In genomic region chr10:50937230-50937907, GRCh38 we compare ENCODE assay signal across 9 cellular contexts. TPM values are rescaled to one million over a fixed set of nuclear protein-coding genes. Genes with fewer than 3 reads are reported as not detected.
DNase-seq lines count a peak whose midpoint lies in the region; ATAC-seq and TF ChIP-seq lines count a peak whose summit lies in the region.
"Had no signal": no experiment of that assay in that cellular context is flagged by ENCODE, and none has a peak within 500 bp of the region (broad histone marks: within the 10 kb centered on the region; RNA-seq: fewer than 3 reads in every experiment).

No MANE protein-coding gene starts in this region.

- H3K4me3 ChIP-seq in thyroid gland (replicated peaks in 1 of 3), result no peak overlapping the region

- WGBS in thyroid gland, 2 donors, result 40 to 41% methylated on average over 4 of the region's 4 CpGs

- H3K27me3 ChIP-seq in thyroid gland, result no peaks in the 10 kb centered on the region

- H3K4me1 ChIP-seq in thyroid gland, result no peaks in the 10 kb centered on the region

- peak; percentile 33 for DNase-seq in EH (ENCODE audit: low read depth)
- peak; percentile 22 for DNase-seq in NAMALWA (ENCODE audit: low spot score)
- DNase-seq in dermis blood vessel endothelial cell, result peak; percentile 43
- DNase-seq in myocyte (ENCODE audit: low read depth), result peak; percentile 61
- DNase-seq in activated CD4-positive, CD25-positive, alpha-beta regulatory T cell treated with anti-CD3 and anti-CD28 coated beads, Interleukin-2, amount 50 U/mL, for 72 hours, result no peak
- no peak for DNase-seq in thyroid gland

- ATAC-seq in HG02588 (IDR thresholded peaks at IDR 0.05; ENCODE audit: unreplicated experiment) (no peak), GM21619 (IDR thresholded peaks at IDR 0.05; ENCODE audit: unreplicated experiment) (no peak)

- peak in 3 of 6 experiments; percentile 36 to 54 (median 44) for TF ChIP-seq CTCF in thyroid gland (IDR thresholded peaks at IDR 0.05)

- intact Hi-C loops in thyroid gland (cut with DNase I), result no loop called here

- TF ChIP-seq POLR2A in thyroid gland (IDR thresholded peaks at IDR 0.05), result no peak

- H3K9me3 ChIP-seq in thyroid gland, result no peaks in the 10 kb centered on the region

- H3K36me3 ChIP-seq in thyroid gland, result no peaks in the 10 kb centered on the region

- no peak overlapping the region for H3K27ac ChIP-seq in thyroid gland
- H3K27ac ChIP-seq: HL-60 had no signal

RNA-seq across cellular contexts. Expression of gene A1CF, which starts 51.9 kb away (rescaled TPM):
- total RNA-seq in dermis blood vessel endothelial cell (not detected in 2 replicates), myocyte (not detected in 2 replicates), thyroid gland (not detected)
- polyA plus RNA-seq in myocyte (2012), result 0.01 TPM

Comparison
In these comparisons a context has a peak if more than half of its experiments do, and no peak if none do; other contexts are left out.
1. DNase-seq: peak in EH (single experiment), NAMALWA (single experiment), dermis blood vessel endothelial cell (single experiment) and myocyte (single experiment); none in activated CD4-positive, CD25-positive, alpha-beta regulatory T cell treated with anti-CD3 and anti-CD28 coated beads, Interleukin-2, amount 50 U/mL, for 72 hours (single experiment) and thyroid gland (0 of 2).